Comparison of ENCODE assay signal across 1 cellular context in genomic region chr14:24959791-24960331, GRCh38.
TF ChIP-seq lines count a peak whose summit lies in the region.

No MANE protein-coding gene starts in this region.

TF ChIP-seq in HepG2, 621 proteins besides CTCF, POLR2A, EP300 and RAD21 (continued from another document and continues in another):
- TF ChIP-seq, protein P1, sequence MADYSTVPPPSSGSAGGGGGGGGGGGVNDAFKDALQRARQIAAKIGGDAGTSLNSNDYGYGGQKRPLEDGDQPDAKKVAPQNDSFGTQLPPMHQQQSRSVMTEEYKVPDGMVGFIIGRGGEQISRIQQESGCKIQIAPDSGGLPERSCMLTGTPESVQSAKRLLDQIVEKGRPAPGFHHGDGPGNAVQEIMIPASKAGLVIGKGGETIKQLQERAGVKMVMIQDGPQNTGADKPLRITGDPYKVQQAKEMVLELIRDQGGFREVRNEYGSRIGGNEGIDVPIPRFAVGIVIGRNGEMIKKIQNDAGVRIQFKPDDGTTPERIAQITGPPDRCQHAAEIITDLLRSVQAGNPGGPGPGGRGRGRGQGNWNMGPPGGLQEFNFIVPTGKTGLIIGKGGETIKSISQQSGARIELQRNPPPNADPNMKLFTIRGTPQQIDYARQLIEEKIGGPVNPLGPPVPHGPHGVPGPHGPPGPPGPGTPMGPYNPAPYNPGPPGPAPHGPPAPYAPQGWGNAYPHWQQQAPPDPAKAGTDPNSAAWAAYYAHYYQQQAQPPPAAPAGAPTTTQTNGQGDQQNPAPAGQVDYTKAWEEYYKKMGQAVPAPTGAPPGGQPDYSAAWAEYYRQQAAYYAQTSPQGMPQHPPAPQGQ (CRISPR knock-in tag; IDR thresholded peaks at IDR 0.05; ENCODE audit: borderline replicate concordance): no peak
- no peak for TF ChIP-seq ZNF800 (CRISPR knock-in tag; IDR thresholded peaks at IDR 0.05)
- no peak for TF ChIP-seq MYC (CRISPR knock-in tag; IDR thresholded peaks at IDR 0.05; ENCODE audit: borderline replicate concordance)
- TF ChIP-seq HOXD1 (CRISPR knock-in tag; IDR thresholded peaks at IDR 0.05): no peak
- no peak for TF ChIP-seq ZNF296 (CRISPR knock-in tag; conservative IDR thresholded peaks at IDR 0.05)
- no peak for TF ChIP-seq KDM5B (CRISPR knock-in tag; IDR thresholded peaks at IDR 0.05; ENCODE audit: borderline replicate concordance)
- TF ChIP-seq SP140L (CRISPR knock-in tag; IDR thresholded peaks at IDR 0.05; ENCODE audit: borderline replicate concordance): no peak
- TF ChIP-seq ZNF891 (CRISPR knock-in tag; IDR thresholded peaks at IDR 0.05): no peak
- no peak for TF ChIP-seq FOXP1 (IDR thresholded peaks at IDR 0.05)
- TF ChIP-seq FOXP1 (CRISPR knock-in tag; IDR thresholded peaks at IDR 0.05): peak; percentile 39; the same call in 1 of the 2 replicates
- no peak for TF ChIP-seq ZNF619 (CRISPR knock-in tag; IDR thresholded peaks at IDR 0.05)
- peak; percentile 55 for TF ChIP-seq FOSL2 (CRISPR knock-in tag; IDR thresholded peaks at IDR 0.05)
- peak; percentile 58 for TF ChIP-seq KDM6A (CRISPR knock-in tag; IDR thresholded peaks at IDR 0.05; ENCODE audit: low read depth)
- peak; percentile 45; the same call in 1 of the 2 replicates for TF ChIP-seq THRA (CRISPR knock-in tag; IDR thresholded peaks at IDR 0.05; ENCODE audit: borderline replicate concordance)
- TF ChIP-seq, protein P2, sequence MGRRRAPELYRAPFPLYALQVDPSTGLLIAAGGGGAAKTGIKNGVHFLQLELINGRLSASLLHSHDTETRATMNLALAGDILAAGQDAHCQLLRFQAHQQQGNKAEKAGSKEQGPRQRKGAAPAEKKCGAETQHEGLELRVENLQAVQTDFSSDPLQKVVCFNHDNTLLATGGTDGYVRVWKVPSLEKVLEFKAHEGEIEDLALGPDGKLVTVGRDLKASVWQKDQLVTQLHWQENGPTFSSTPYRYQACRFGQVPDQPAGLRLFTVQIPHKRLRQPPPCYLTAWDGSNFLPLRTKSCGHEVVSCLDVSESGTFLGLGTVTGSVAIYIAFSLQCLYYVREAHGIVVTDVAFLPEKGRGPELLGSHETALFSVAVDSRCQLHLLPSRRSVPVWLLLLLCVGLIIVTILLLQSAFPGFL (CRISPR knock-in tag; IDR thresholded peaks at IDR 0.05): no peak
- TF ChIP-seq, protein P3, sequence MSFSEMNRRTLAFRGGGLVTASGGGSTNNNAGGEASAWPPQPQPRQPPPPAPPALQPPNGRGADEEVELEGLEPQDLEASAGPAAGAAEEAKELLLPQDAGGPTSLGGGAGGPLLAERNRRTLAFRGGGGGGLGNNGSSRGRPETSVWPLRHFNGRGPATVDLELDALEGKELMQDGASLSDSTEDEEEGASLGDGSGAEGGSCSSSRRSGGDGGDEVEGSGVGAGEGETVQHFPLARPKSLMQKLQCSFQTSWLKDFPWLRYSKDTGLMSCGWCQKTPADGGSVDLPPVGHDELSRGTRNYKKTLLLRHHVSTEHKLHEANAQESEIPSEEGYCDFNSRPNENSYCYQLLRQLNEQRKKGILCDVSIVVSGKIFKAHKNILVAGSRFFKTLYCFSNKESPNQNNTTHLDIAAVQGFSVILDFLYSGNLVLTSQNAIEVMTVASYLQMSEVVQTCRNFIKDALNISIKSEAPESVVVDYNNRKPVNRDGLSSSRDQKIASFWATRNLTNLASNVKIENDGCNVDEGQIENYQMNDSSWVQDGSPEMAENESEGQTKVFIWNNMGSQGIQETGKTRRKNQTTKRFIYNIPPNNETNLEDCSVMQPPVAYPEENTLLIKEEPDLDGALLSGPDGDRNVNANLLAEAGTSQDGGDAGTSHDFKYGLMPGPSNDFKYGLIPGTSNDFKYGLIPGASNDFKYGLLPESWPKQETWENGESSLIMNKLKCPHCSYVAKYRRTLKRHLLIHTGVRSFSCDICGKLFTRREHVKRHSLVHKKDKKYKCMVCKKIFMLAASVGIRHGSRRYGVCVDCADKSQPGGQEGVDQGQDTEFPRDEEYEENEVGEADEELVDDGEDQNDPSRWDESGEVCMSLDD (CRISPR knock-in tag; IDR thresholded peaks at IDR 0.05; ENCODE audit: borderline replicate concordance): no peak
- no peak for TF ChIP-seq ZNF710 (CRISPR knock-in tag; IDR thresholded peaks at IDR 0.05; ENCODE audit: borderline replicate concordance)
- TF ChIP-seq RXRB (CRISPR knock-in tag; IDR thresholded peaks at IDR 0.05; ENCODE audit: borderline replicate concordance): peak; percentile 73
- 0 out of 2 replicates have a peak, but pooled peaks have one; percentile 43 for TF ChIP-seq ZNF556 (CRISPR knock-in tag; IDR thresholded peaks at IDR 0.05; ENCODE audit: borderline replicate concordance)
- no peak for TF ChIP-seq PHF5A (CRISPR knock-in tag; IDR thresholded peaks at IDR 0.05; ENCODE audit: low read depth, unreplicated experiment)
- no peak for TF ChIP-seq ZNF709 (CRISPR knock-in tag; IDR thresholded peaks at IDR 0.05)
- TF ChIP-seq NFKB2 (CRISPR knock-in tag; IDR thresholded peaks at IDR 0.05; ENCODE audit: borderline replicate concordance): no peak
- no peak for TF ChIP-seq ZNF547 (CRISPR knock-in tag; IDR thresholded peaks at IDR 0.05)
- no peak for TF ChIP-seq ZNF235 (CRISPR knock-in tag; IDR thresholded peaks at IDR 0.05; ENCODE audit: borderline replicate concordance)
- TF ChIP-seq SUZ12 (IDR thresholded peaks at IDR 0.05; ENCODE audit: low read depth, low read length): no peak
- no peak for TF ChIP-seq REST (IDR thresholded peaks at IDR 0.05; ENCODE audit: borderline replicate concordance in 1 of 2, low read depth in 1 of 2, low read length in 2 of 2)
- TF ChIP-seq KDM5A (IDR thresholded peaks at IDR 0.05; ENCODE audit: borderline replicate concordance, low read length): no peak
- no peak for TF ChIP-seq ZNF75D (CRISPR knock-in tag; IDR thresholded peaks at IDR 0.05; ENCODE audit: borderline replicate concordance)
- peak; percentile 96 for TF ChIP-seq HNF4A (CRISPR knock-in tag; IDR thresholded peaks at IDR 0.05)
- no peak for TF ChIP-seq CEBPZ (IDR thresholded peaks at IDR 0.05; ENCODE audit: low read length)
- TF ChIP-seq SALL1 (CRISPR knock-in tag; IDR thresholded peaks at IDR 0.05): peak; percentile 92
- no peak for TF ChIP-seq CCDC6 (CRISPR knock-in tag; IDR thresholded peaks at IDR 0.05)
- no peak for TF ChIP-seq KLF13 (CRISPR knock-in tag; IDR thresholded peaks at IDR 0.05)
- no peak for TF ChIP-seq ZNF777 (CRISPR knock-in tag; IDR thresholded peaks at IDR 0.05)
- 0 out of 2 replicates have a peak, but pooled peaks have one; percentile 21 for TF ChIP-seq ELF3 (CRISPR knock-in tag; IDR thresholded peaks at IDR 0.05)
- no peak for TF ChIP-seq BRCA1 (CRISPR knock-in tag; IDR thresholded peaks at IDR 0.05)
- peak; percentile 71; the same call in 1 of the 2 replicates for TF ChIP-seq ZNF430 (CRISPR knock-in tag; IDR thresholded peaks at IDR 0.05)
- no peak for TF ChIP-seq TRAFD1 (CRISPR knock-in tag; IDR thresholded peaks at IDR 0.05; ENCODE audit: borderline replicate concordance)
- peak; percentile 62; the same call in 1 of the 2 replicates for TF ChIP-seq ZNF788 (CRISPR knock-in tag; IDR thresholded peaks at IDR 0.05; ENCODE audit: borderline replicate concordance)
- TF ChIP-seq NCOA1 (CRISPR knock-in tag; IDR thresholded peaks at IDR 0.05): no peak
- TF ChIP-seq HMGA1 (CRISPR knock-in tag; conservative IDR thresholded peaks at IDR 0.05): no peak
- no peak for TF ChIP-seq ZNF558 (CRISPR knock-in tag; IDR thresholded peaks at IDR 0.05; ENCODE audit: borderline replicate concordance)
